Comparison of ENCODE assay signal across 22 cellular contexts in the genomic region with DNA sequence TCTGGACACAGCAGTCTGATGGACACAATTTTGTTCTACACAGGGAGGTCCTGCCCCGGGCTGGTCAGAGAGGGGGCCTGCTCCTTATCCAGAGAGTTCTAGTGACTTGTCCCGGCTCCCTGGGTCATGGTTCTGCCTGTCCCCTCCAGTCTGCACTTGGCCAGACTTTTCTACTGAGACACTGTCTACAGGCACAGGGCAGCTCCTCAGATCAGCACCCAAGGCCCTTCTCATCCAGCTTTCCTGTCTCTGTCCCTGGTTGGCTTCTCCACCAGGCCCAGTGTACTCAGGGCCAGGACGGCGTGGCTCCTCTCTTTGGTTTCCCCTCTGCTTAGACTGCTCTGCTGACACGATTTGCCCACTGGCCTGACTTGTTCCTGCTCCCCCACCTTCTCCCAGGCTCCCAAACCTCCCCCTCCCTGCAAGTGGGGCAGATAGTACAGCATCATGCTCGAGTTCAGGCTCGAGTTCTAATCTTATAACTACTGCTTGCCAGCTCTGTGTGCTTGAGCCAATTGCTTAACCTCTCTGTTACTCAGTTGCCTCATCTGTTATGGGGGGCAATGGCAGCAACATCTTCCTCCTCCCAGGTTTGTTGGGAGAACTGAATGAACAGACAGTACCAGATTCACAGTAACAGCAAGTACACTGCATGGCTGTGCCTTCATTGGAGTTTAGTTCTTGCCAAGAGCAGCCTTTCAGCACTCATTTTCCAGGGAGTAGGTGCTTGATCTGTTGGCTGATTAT. TPM values are rescaled to one million over a fixed set of nuclear protein-coding genes. Genes with fewer than 3 reads are reported as not detected.
DNase-seq lines count a peak whose midpoint lies in the region; ATAC-seq and TF ChIP-seq lines count a peak whose summit lies in the region.
"Had no signal": no experiment of that assay in that cellular context is flagged by ENCODE, and none has a peak within 500 bp of the region (broad histone marks: within the 10 kb centered on the region; RNA-seq: fewer than 3 reads in every experiment).

No MANE protein-coding gene starts in this region.

- POLR2A ChIA-PET in Caco-2 (lab: Charles Lee), result no interaction called here

- no TSS peak for BruUV-seq in Caco-2 (replicated peaks; lab: Mats Ljungman, UMichigan)

- intact Hi-C loops in Caco-2 (cut with micrococcal nuclease; ENCODE audit: unreplicated experiment), result no loop called here

- no peak for DNase-seq in Caco-2
- no peak for DNase-seq in nephron progenitor cell
- no peak for DNase-seq in progenitor cell of endocrine pancreas (ENCODE audit: low spot score, unreplicated experiment)
- DNase-seq: CD4-positive, CD25-positive, alpha-beta regulatory T cell; GOT3; IMR-90; NCI-H1048; NCI-H1417; NCI-H1694 treated with DMSO at 0.1 percent for 48 hours; NCI-H2081; NCI-H2227 treated with DMSO at 0.1 percent for 48 hours; NCI-H526 treated with DMSO at 0.1 percent for 48 hours; PC-9; SJCRH30 had no signal

- H3K9me3 Mint-ChIP-seq in Caco-2 (ENCODE audit: unreplicated experiment) (no peaks in the 10 kb centered on the region), nephron progenitor cell (no peaks in the 10 kb centered on the region), progenitor cell of endocrine pancreas (ENCODE audit: low read depth) (no peaks in the 10 kb centered on the region)
- H3K9me3 Mint-ChIP-seq: CD4-positive, CD25-positive, alpha-beta regulatory T cell had no signal

- H3K36me3 ChIP-seq in Caco-2 (ENCODE audit: control insufficient read depth, insufficient read depth, low read length), result no peaks in the 10 kb centered on the region
- H3K36me3 ChIP-seq: SJCRH30 had no signal

- no peaks in the 10 kb centered on the region for H3K27me3 ChIP-seq in Caco-2 (replicated peaks; ENCODE audit: control insufficient read depth, insufficient read depth, low read length)
- H3K27me3 ChIP-seq: SJCRH30 had no signal

- peaks cover 96% of the 10 kb centered on the region for H3K4me1 ChIP-seq in Caco-2

- H3K4me3 ChIP-seq in Caco-2 (ENCODE audit: low read depth, low read length), result no peak overlapping the region
- H3K4me3 ChIP-seq: PC-9, SJCRH30 had no signal

- H3K4me1 Mint-ChIP-seq in Caco-2 (ENCODE audit: low read depth, unreplicated experiment) (peaks cover 52% of the 10 kb centered on the region), nephron progenitor cell (peaks cover 100% of the 10 kb centered on the region), progenitor cell of endocrine pancreas (ENCODE audit: low read depth) (peaks cover 74% of the 10 kb centered on the region)
- H3K4me1 Mint-ChIP-seq: CD4-positive, CD25-positive, alpha-beta regulatory T cell had no signal

- peak overlapping the region; percentile 98 for H3K27ac ChIP-seq in VCaP
- H3K27ac ChIP-seq: KMS-11, PC-9, SJCRH30 had no signal

- no peaks in the 10 kb centered on the region for H3K9me3 ChIP-seq in Caco-2
- H3K9me3 ChIP-seq: SJCRH30 had no signal

- TF ChIP-seq CTCF in Caco-2 (IDR thresholded peaks at IDR 0.05; ENCODE audit: insufficient read depth in 1 of 2, low read depth in 1 of 2, low read length in 1 of 2, severe bottlenecking in 1 of 2, unreplicated experiment in 1 of 2), result no peak
- no peak for TF ChIP-seq CTCF in VCaP (conservative IDR thresholded peaks at IDR 0.05)
- no peak for TF ChIP-seq CTCF in nephron progenitor cell (IDR thresholded peaks at IDR 0.05)
- TF ChIP-seq CTCF in progenitor cell of endocrine pancreas (IDR thresholded peaks at IDR 0.05; ENCODE audit: unreplicated experiment), result no peak

- H3K27ac Mint-ChIP-seq in Caco-2 (ENCODE audit: unreplicated experiment), result peak overlapping the region; percentile 35
- peak overlapping the region; percentile 97 for H3K27ac Mint-ChIP-seq in nephron progenitor cell
- H3K27ac Mint-ChIP-seq in progenitor cell of endocrine pancreas, result peak overlapping the region; percentile 37
- H3K27ac Mint-ChIP-seq: B cell; CD4-positive, CD25-positive, alpha-beta regulatory T cell had no signal

- H3K4me3 Mint-ChIP-seq in Caco-2 (ENCODE audit: unreplicated experiment) (no peak overlapping the region), nephron progenitor cell (peak overlapping the region; percentile 45), progenitor cell of endocrine pancreas (ENCODE audit: low read depth) (no peak overlapping the region)
- H3K4me3 Mint-ChIP-seq: B cell; CD4-positive, CD25-positive, alpha-beta regulatory T cell had no signal

- H3K27me3 Mint-ChIP-seq in Caco-2 (ENCODE audit: insufficient read depth, unreplicated experiment) (no peaks in the 10 kb centered on the region), nephron progenitor cell (ENCODE audit: low read depth, poor library complexity) (peaks cover 7% of the 10 kb centered on the region), progenitor cell of endocrine pancreas (peaks cover 5% of the 10 kb centered on the region)

- CTCF ChIA-PET in Caco-2 (lab: Charles Lee), result no interaction called here

- peaks cover 11% of the 10 kb centered on the region for H3K36me3 Mint-ChIP-seq in Caco-2 (ENCODE audit: insufficient read depth, unreplicated experiment)
- H3K36me3 Mint-ChIP-seq in nephron progenitor cell (ENCODE audit: low read depth), result no peaks in the 10 kb centered on the region
- H3K36me3 Mint-ChIP-seq in progenitor cell of endocrine pancreas (ENCODE audit: insufficient read depth), result no peaks in the 10 kb centered on the region
- H3K36me3 Mint-ChIP-seq: CD4-positive, CD25-positive, alpha-beta regulatory T cell had no signal

- ATAC-seq in HG02981 (IDR thresholded peaks at IDR 0.05; ENCODE audit: unreplicated experiment) (no peak), GM18519 (IDR thresholded peaks at IDR 0.05; ENCODE audit: low FRiP score, unreplicated experiment) (no peak), HG03378 (IDR thresholded peaks at IDR 0.05; ENCODE audit: unreplicated experiment) (no peak)
- ATAC-seq: Right ventricle myocardium inferior had no signal

RNA-seq across cellular contexts. Expression of a gene that starts 22.0 kb away (rescaled TPM):
- total RNA-seq in Caco-2 (2022), result 200 and 201 TPM in 2 replicates
- 424 and 446 TPM in 2 replicates for total RNA-seq in progenitor cell of endocrine pancreas
- total RNA-seq: B cell; CD4-positive, CD25-positive, alpha-beta regulatory T cell; IMR-90; PC-9; Right ventricle myocardium inferior; RPMI7951 had no signal

Comparison
In these comparisons a context has a peak if more than half of its experiments do, and no peak if none do; other contexts are left out.
1. H3K27ac Mint-ChIP-seq: peak in every context shown above with its lines; median percentile 97 in nephron progenitor cell; 37 in progenitor cell of endocrine pancreas; 35 in Caco-2.